In genomic region chr5:157442989-157443619, GRCh38 we compare ENCODE assay signal across 20 cellular contexts. TPM values are rescaled to one million over a fixed set of nuclear protein-coding genes. Genes with fewer than 3 reads are reported as not detected.
DNase-seq lines count a peak whose midpoint lies in the region; ATAC-seq and TF ChIP-seq lines count a peak whose summit lies in the region.
"Had no signal": no experiment of that assay in that cellular context is flagged by ENCODE, and none has a peak within 500 bp of the region (broad histone marks: within the 10 kb centered on the region; RNA-seq: fewer than 3 reads in every experiment).

No MANE protein-coding gene starts in this region.

- no peak overlapping the region for H3K4me3 ChIP-seq in IMR-90 (ENCODE audit: insufficient read depth, low read depth, low read length)
- H3K4me3 ChIP-seq in osteoblast (ENCODE audit: insufficient read depth, low read length): no peak overlapping the region
- H3K4me3 ChIP-seq: gastrocnemius medialis, skin epidermis, suprapubic skin had no signal

- H3K14ac ChIP-seq in IMR-90 (replicated peaks; ENCODE audit: low read depth, low read length): no peak overlapping the region

- no peak overlapping the region for H3K4ac ChIP-seq in IMR-90 (ENCODE audit: low read depth, low read length)

- no peaks in the 10 kb centered on the region for H3K27me3 Mint-ChIP-seq in chondrocyte (ENCODE audit: low read depth)
- H3K27me3 Mint-ChIP-seq in naive thymus-derived CD8-positive, alpha-beta T cell: peaks cover 0 to 5% (median 0%) of the 10 kb centered on the region in 5 donors
- H3K27me3 Mint-ChIP-seq: activated naive CD4-positive, alpha-beta T cell treated with anti-CD3 and anti-CD28 coated beads, Interleukin-2, amount 50 U/mL, for 24 hours had no signal

- peaks cover 20% of the 10 kb centered on the region for H3K4me1 Mint-ChIP-seq in chondrocyte (ENCODE audit: low read depth)
- H3K4me1 Mint-ChIP-seq in naive thymus-derived CD8-positive, alpha-beta T cell: no peaks in the 10 kb centered on the region
- H3K4me1 Mint-ChIP-seq: activated naive CD4-positive, alpha-beta T cell treated with anti-CD3 and anti-CD28 coated beads, Interleukin-2, amount 50 U/mL, for 24 hours had no signal

- in situ Hi-C loops in IMR-90 (cut with MboI; ENCODE audit: low sequenced_read_pairs): no loop called here

- POLR2A ChIA-PET in IMR-90 (lab: Charles Lee; ENCODE audit: unreplicated experiment): no interaction called here
- POLR2A ChIA-PET in naive thymus-derived CD8-positive, alpha-beta T cell (lab: Charles Lee): no interaction called here

- no peak overlapping the region for H2BK15ac ChIP-seq in IMR-90 (ENCODE audit: low read depth, low read length)

- no peak overlapping the region for H3K27ac ChIP-seq in IMR-90 (ENCODE audit: insufficient read depth, low read length)
- no peak overlapping the region for H3K27ac ChIP-seq in osteoblast (ENCODE audit: low read depth, low read length)
- H3K27ac ChIP-seq: epithelial cell of prostate, gastrocnemius medialis, parathyroid adenoma, suprapubic skin had no signal

- H2BK5ac ChIP-seq in IMR-90 (ENCODE audit: low read depth, low read length, poor library complexity, severe bottlenecking): no peak overlapping the region

- DNase-seq in EH (ENCODE audit: low read depth): peak; percentile 49
- DNase-seq in IMR-90: no peak
- no peak for DNase-seq in chondrocyte (ENCODE audit: low spot score)
- no peak for DNase-seq in osteoblast (ENCODE audit: insufficient read length, low spot score, missing footprints)
- no peak for DNase-seq in naive thymus-derived CD8-positive, alpha-beta T cell
- DNase-seq: activated CD4-positive, alpha-beta T cell treated with anti-CD3 and anti-CD28 coated beads, Interleukin-2, amount 50 U/mL, for 48 hours; activated T-cell treated with anti-CD3 and anti-CD28 coated beads, Interleukin-2, amount 50 U/mL, for 1 hour; gastrocnemius medialis; Karpas-422; NCI-H1048; stimulated activated CD4-positive, alpha-beta T cell treated with anti-CD3 and anti-CD28 coated beads, Interleukin-4, amount 100 ng/mL, for 1 hour had no signal

- H3K23ac ChIP-seq in IMR-90 (ENCODE audit: low read depth, low read length): no peak overlapping the region

- H3K9me3 Mint-ChIP-seq in chondrocyte (ENCODE audit: low read depth): peaks cover 8% of the 10 kb centered on the region
- peaks cover 0 to 1% (median 0%) of the 10 kb centered on the region in 9 donors for H3K9me3 Mint-ChIP-seq in naive thymus-derived CD8-positive, alpha-beta T cell
- H3K9me3 Mint-ChIP-seq: activated naive CD4-positive, alpha-beta T cell treated with anti-CD3 and anti-CD28 coated beads, Interleukin-2, amount 50 U/mL, for 24 hours had no signal

- H2AFZ ChIP-seq in IMR-90 (replicated peaks; ENCODE audit: low read length, poor library complexity) (no peak overlapping the region), osteoblast (ENCODE audit: low read length) (no peak overlapping the region)
- H2AFZ ChIP-seq: parathyroid adenoma had no signal

- H3K56ac ChIP-seq in IMR-90 (ENCODE audit: extremely low read depth, insufficient read depth, low read length): no peak overlapping the region

- H4K8ac ChIP-seq in IMR-90 (ENCODE audit: low read depth in 2 of 2, low read length in 2 of 2): no peak overlapping the region

- TF ChIP-seq RAD21 in IMR-90 (IDR thresholded peaks at IDR 0.05; ENCODE audit: low read length): no peak

- H3K9me3 ChIP-seq in IMR-90 (ENCODE audit: control insufficient read depth, insufficient read depth, low read length) (no peaks in the 10 kb centered on the region), osteoblast (ENCODE audit: low read depth, low read length) (no peaks in the 10 kb centered on the region)
- H3K9me3 ChIP-seq: gastrocnemius medialis, suprapubic skin had no signal

- no peak for TF ChIP-seq CTCF in IMR-90 (conservative IDR thresholded peaks at IDR 0.05; ENCODE audit: low read depth, low read length)
- TF ChIP-seq CTCF in chondrocyte (IDR thresholded peaks at IDR 0.05): no peak
- TF ChIP-seq CTCF in osteoblast (IDR thresholded peaks at IDR 0.05; ENCODE audit: extremely low read depth, low read depth, low read length): no peak

- no peak overlapping the region for H2BK20ac ChIP-seq in IMR-90 (ENCODE audit: low read depth, low read length)

- no peaks in the 10 kb centered on the region for H3K4me1 ChIP-seq in IMR-90 (ENCODE audit: control insufficient read depth, insufficient read depth, low read length)
- no peaks in the 10 kb centered on the region for H3K4me1 ChIP-seq in osteoblast (ENCODE audit: insufficient read depth, low read length)
- H3K4me1 ChIP-seq: gastrocnemius medialis, parathyroid adenoma had no signal

- H3K36me3 Mint-ChIP-seq in chondrocyte (ENCODE audit: low read depth): no peaks in the 10 kb centered on the region
- no peaks in the 10 kb centered on the region for H3K36me3 Mint-ChIP-seq in naive thymus-derived CD8-positive, alpha-beta T cell
- H3K36me3 Mint-ChIP-seq: activated naive CD4-positive, alpha-beta T cell treated with anti-CD3 and anti-CD28 coated beads, Interleukin-2, amount 50 U/mL, for 24 hours had no signal

- H4K5ac ChIP-seq in IMR-90 (ENCODE audit: low read depth, low read length): no peak overlapping the region

- no peak overlapping the region for H2BK120ac ChIP-seq in IMR-90 (ENCODE audit: low read depth, low read length)

- H3K36me3 ChIP-seq in IMR-90 (ENCODE audit: control insufficient read depth, insufficient read depth, low read length) (no peaks in the 10 kb centered on the region), osteoblast (ENCODE audit: insufficient read depth, low read length) (no peaks in the 10 kb centered on the region)
- H3K36me3 ChIP-seq: gastrocnemius medialis, suprapubic skin had no signal

- no TSS peak for BruUV-seq in IMR-90 (replicated peaks; lab: Mats Ljungman, UMichigan)

- H3K79me2 ChIP-seq in osteoblast (ENCODE audit: insufficient read depth, low read length): no peaks in the 10 kb centered on the region
- H3K79me2 ChIP-seq: parathyroid adenoma had no signal

- H4K20me1 ChIP-seq in IMR-90 (ENCODE audit: insufficient read depth, low read length): no peaks in the 10 kb centered on the region
- no peaks in the 10 kb centered on the region for H4K20me1 ChIP-seq in osteoblast (ENCODE audit: insufficient read depth, low read length)

- intact Hi-C loops in IMR-90 (cut with micrococcal nuclease): no loop called here

- no peak overlapping the region for H4K91ac ChIP-seq in IMR-90 (ENCODE audit: insufficient read depth, low read depth, low read length)

- WGBS in IMR-90 (ENCODE audit: extremely low coverage in 2 of 2, insufficient read length in 1 of 2), 2 experiments: no CpG with 5 or more reads among the region's 8 CpGs

- H3K4me3 Mint-ChIP-seq in chondrocyte (ENCODE audit: unreplicated experiment): peak overlapping the region; percentile 46
- H3K4me3 Mint-ChIP-seq in naive thymus-derived CD8-positive, alpha-beta T cell: no peak overlapping the region
- H3K4me3 Mint-ChIP-seq: activated naive CD4-positive, alpha-beta T cell treated with anti-CD3 and anti-CD28 coated beads, Interleukin-2, amount 50 U/mL, for 24 hours had no signal

- H3K4me2 ChIP-seq in IMR-90 (ENCODE audit: low read depth, low read length) (no peak overlapping the region), osteoblast (ENCODE audit: insufficient read depth, low read length) (peak overlapping the region; percentile 10)

- H3K27ac Mint-ChIP-seq in chondrocyte (ENCODE audit: unreplicated experiment): peak overlapping the region; percentile 68
- H3K27ac Mint-ChIP-seq in naive thymus-derived CD8-positive, alpha-beta T cell: no peak overlapping the region
- H3K27ac Mint-ChIP-seq: activated naive CD4-positive, alpha-beta T cell treated with anti-CD3 and anti-CD28 coated beads, Interleukin-2, amount 50 U/mL, for 24 hours had no signal

- H3K27me3 ChIP-seq in IMR-90 (ENCODE audit: control insufficient read depth, insufficient read depth, low read length) (no peaks in the 10 kb centered on the region), osteoblast (ENCODE audit: insufficient read depth, low read length) (no peaks in the 10 kb centered on the region)
- H3K27me3 ChIP-seq: gastrocnemius medialis, suprapubic skin had no signal

- H3K18ac ChIP-seq in IMR-90 (ENCODE audit: low read depth, low read length): no peak overlapping the region

- peak overlapping the region; percentile 10; the same call in 1 of the 2 replicates for H2AK5ac ChIP-seq in IMR-90 (ENCODE audit: low read depth, low read length)

- CTCF ChIA-PET in IMR-90 (lab: Yijun Ruan, JAX): no interaction called here

- no peak overlapping the region for H2AK9ac ChIP-seq in IMR-90 (replicated peaks; ENCODE audit: low read depth, low read length, poor library complexity)

- no peaks in the 10 kb centered on the region; the same call in 1 of the 2 replicates for H3K9me1 ChIP-seq in IMR-90 (ENCODE audit: insufficient read depth, low read length)

- H3K9ac ChIP-seq in IMR-90 (ENCODE audit: low read depth, low read length): no peak overlapping the region
- H3K9ac ChIP-seq: parathyroid adenoma had no signal

- dilution Hi-C loops in IMR-90 (cut with HindIII; ENCODE audit: low sequenced_read_pairs, unreplicated experiment): no loop called here

- no peak for ATAC-seq in IMR-90 (ENCODE audit: low read depth)
- no peak for ATAC-seq in naive thymus-derived CD8-positive, alpha-beta T cell
- no peak for ATAC-seq in GM21786 (IDR thresholded peaks at IDR 0.05; ENCODE audit: unreplicated experiment)
- no peak for ATAC-seq in GM21360 (IDR thresholded peaks at IDR 0.05; ENCODE audit: unreplicated experiment)
- ATAC-seq: gastrocnemius medialis, left lobe of liver had no signal

- no peak for TF ChIP-seq POLR2A in IMR-90 (IDR thresholded peaks at IDR 0.05; ENCODE audit: low read depth, low read length)

- H3K79me1 ChIP-seq in IMR-90 (ENCODE audit: low read depth in 1 of 2, low read length in 2 of 2): no peaks in the 10 kb centered on the region

TF ChIP-seq in IMR-90, 13 proteins besides CTCF, POLR2A, EP300 and RAD21 (continues in another document):
- TF ChIP-seq CEBPB (IDR thresholded peaks at IDR 0.05; ENCODE audit: low read depth, low read length): no peak
- no peak for TF ChIP-seq RFX5 (IDR thresholded peaks at IDR 0.05; ENCODE audit: low read depth, low read length)
- TF ChIP-seq RCOR1 (IDR thresholded peaks at IDR 0.05; ENCODE audit: insufficient replicate concordance, low read length): no peak
- no peak for TF ChIP-seq FOS (IDR thresholded peaks at IDR 0.05; ENCODE audit: low read depth, low read length)
- no peak for TF ChIP-seq MAZ (IDR thresholded peaks at IDR 0.05; ENCODE audit: borderline replicate concordance, low read depth, low read length)
- TF ChIP-seq MXI1 (IDR thresholded peaks at IDR 0.05; ENCODE audit: borderline replicate concordance, low read depth, low read length): no peak
- TF ChIP-seq CHD1 (IDR thresholded peaks at IDR 0.05; ENCODE audit: low read depth, low read length): no peak

RNA-seq across cellular contexts. Expression of gene NIPAL4, which starts 16.9 kb away (rescaled TPM):
- total RNA-seq in IMR-90 (2012; rRNA removed) (0.18 and 0.28 TPM in 2 replicates), chondrocyte (0.41 to 0.87 TPM (median 0.60 TPM) in 3 replicates), osteoblast (0.36 TPM in 1 of 2 replicates, not detected in the other)
- polyA plus RNA-seq in IMR-90 (2012; rRNA removed): 0.32 and 0.39 TPM in 2 replicates
- 0.10 and 0.25 TPM in 2 replicates for polyA plus RNA-seq in IMR-90 (2012; cell fraction: cytosol; rRNA removed)
- polyA plus RNA-seq in IMR-90 (2012; cell fraction: nucleus; rRNA removed; ENCODE audit: low replicate concordance): 0.45 and 0.52 TPM in 2 replicates
- under 1 TPM; 0.11 to 0.26 TPM for total RNA-seq in naive thymus-derived CD8-positive, alpha-beta T cell
- not detected for polyA plus RNA-seq in naive thymus-derived CD8-positive, alpha-beta T cell
- total RNA-seq: dermis microvascular lymphatic vessel endothelial cell, left lobe of liver had no signal
